In the genomic region with DNA sequence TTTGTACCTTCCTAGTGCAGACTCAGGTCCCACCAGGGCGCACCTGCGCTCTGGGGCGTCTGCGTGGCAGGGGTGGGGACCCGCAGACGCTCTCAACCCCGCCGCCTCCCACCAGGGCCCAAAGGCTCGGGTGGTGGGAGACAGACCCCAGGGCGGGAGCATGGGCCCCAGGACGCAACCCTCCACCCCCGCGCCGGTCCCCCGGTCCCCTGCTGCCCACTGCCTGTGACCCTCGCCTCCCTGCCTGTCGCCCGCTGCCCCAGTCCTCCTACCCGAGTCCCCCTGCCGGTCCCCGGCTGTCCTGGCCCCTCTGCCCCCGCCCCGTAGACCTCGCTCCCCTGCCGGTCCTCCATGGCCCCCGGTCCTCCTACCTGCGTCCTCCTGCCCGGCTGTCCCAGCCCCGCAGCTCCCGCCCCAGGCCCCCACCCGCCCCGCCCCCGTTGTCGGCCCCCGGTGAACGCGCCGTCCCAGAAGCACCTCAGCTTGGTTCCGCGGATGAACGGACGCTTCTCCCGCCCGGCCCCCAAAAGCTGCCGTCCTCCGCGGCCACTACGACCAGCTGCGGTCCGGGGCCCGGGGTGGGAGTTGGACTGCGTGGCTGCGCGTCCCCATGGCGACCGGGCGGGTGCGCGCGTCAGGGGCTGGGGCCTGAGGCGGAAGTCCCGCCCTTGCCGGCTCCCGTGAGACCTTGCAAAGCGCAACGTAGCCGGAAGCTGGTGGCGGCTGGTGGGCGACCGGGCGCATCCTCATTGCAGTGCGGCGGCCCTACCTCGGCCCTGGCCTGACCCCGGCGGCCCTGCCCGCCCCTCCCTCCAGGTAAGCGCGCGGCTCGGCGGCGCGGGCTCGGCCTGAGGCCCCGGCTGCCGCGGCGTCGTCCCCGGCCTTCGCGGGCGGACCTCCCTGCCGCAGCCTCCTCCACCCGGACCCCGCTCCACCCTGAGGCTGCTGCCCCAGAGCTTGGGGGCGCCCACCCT, we compare ENCODE assay signal across 8 cellular contexts. TPM values are rescaled to one million over a fixed set of nuclear protein-coding genes. Genes with fewer than 3 reads are reported as not detected.
DNase-seq lines count a peak whose midpoint lies in the region; ATAC-seq and TF ChIP-seq lines count a peak whose summit lies in the region.

A gene (plus strand): TSS at position 709 of the 974 bp plus-strand sequence. CDS start 2,768 bp downstream, outside the sequence.

- no peak for TF ChIP-seq CTCF in GM10248 (IDR thresholded peaks at IDR 0.05; ENCODE audit: control extremely low read depth, extremely low read depth, low read depth, missing control alignments)
- no peak for TF ChIP-seq CTCF in heart left ventricle (IDR thresholded peaks at IDR 0.05)
- no peak for TF ChIP-seq CTCF in type B pancreatic cell (conservative IDR thresholded peaks at IDR 0.05)

- POLR2A ChIA-PET in GM10248 (lab: Yijun Ruan, JAX), result no interaction called here

- peak; percentile 89 for ATAC-seq in HG02642 (IDR thresholded peaks at IDR 0.05; ENCODE audit: poor library complexity, unreplicated experiment)
- ATAC-seq in heart left ventricle, result peak; percentile 94 to 98 (median 98)

- intact Hi-C loops in heart left ventricle (cut with DNase I) (loop anchor here in 2 of 10 donors (5.0 kb wide), 1 partner anchor 55 kb away; a partner anchor contains a TSS), posterior cingulate gyrus (cut with DNase I) (no loop called here)

- WGBS in heart left ventricle, 4 donors, result 1 to 6% (median 3%) methylated on average over 11 to 98 of the region's 98 CpGs

- peak; percentile 99 for DNase-seq in GM10248 (ENCODE audit: extremely low spot score)
- DNase-seq in NCI-H1417 (lab: John Stamatoyannopoulos, UW), result peak; percentile 92 to 94 (median 93)
- peak; percentile 83 for DNase-seq in T follicular helper cell (ENCODE audit: low read depth)
- peak; percentile 97 for DNase-seq in adipocyte (ENCODE audit: low read depth)
- peak; percentile 91 to 95 (median 94) for DNase-seq in heart left ventricle
- peak; percentile 87 to 99 (median 94) for DNase-seq in posterior cingulate gyrus
- peak; percentile 94 for DNase-seq in type B pancreatic cell (ENCODE audit: extremely low spot score, unreplicated experiment)

- no peaks in the 10 kb centered on the region for H3K36me3 Mint-ChIP-seq in type B pancreatic cell

- H3K4me1 ChIP-seq in adipocyte (ENCODE audit: control insufficient read depth, insufficient read depth, low read length), result peaks cover 19% of the 10 kb centered on the region
- peaks cover 2 to 29% (median 20%) of the 10 kb centered on the region in 12 donors for H3K4me1 ChIP-seq in heart left ventricle

- H3K4me3 Mint-ChIP-seq in type B pancreatic cell, result peak within 1 kb of the TSS; percentile 97

- H3K4me1 Mint-ChIP-seq in type B pancreatic cell (ENCODE audit: unreplicated experiment), result peaks cover 44% of the 10 kb centered on the region

- H3K27ac ChIP-seq in heart left ventricle, result peak within 1 kb of the TSS in 11 of 12 donors; percentile 17 to 84 (median 69)

- TF ChIP-seq POLR2A in heart left ventricle (IDR thresholded peaks at IDR 0.05), result peak in 1 of 2 donors; percentile 88

- no peaks in the 10 kb centered on the region for H3K9me3 Mint-ChIP-seq in type B pancreatic cell

- H3K27me3 Mint-ChIP-seq in type B pancreatic cell, result no peaks in the 10 kb centered on the region

- peaks cover 19% of the 10 kb centered on the region for H3K27me3 ChIP-seq in adipocyte (replicated peaks; ENCODE audit: control insufficient read depth, insufficient read depth, low read length)
- H3K27me3 ChIP-seq in heart left ventricle, result peaks cover 0 to 9% (median 2%) of the 10 kb centered on the region in 9 donors

- H3K4me3 ChIP-seq in adipocyte (ENCODE audit: low read length) (peak within 1 kb of the TSS; percentile 98), heart left ventricle (peak within 1 kb of the TSS; percentile 76 to 96 (median 88))

- H3K27ac Mint-ChIP-seq in type B pancreatic cell, result peak within 1 kb of the TSS; percentile 89

- CTCF ChIA-PET in GM10248 (lab: Yijun Ruan, JAX), result interaction anchor here (1.0 to 2.6 kb wide), 4 partner anchors 9 to 49 kb away, joined by 4 to 15 read pairs (median 6); no protein-coding TSS in a partner anchor

- no peaks in the 10 kb centered on the region for H3K9me3 ChIP-seq in adipocyte (ENCODE audit: control insufficient read depth, low read length)
- H3K9me3 ChIP-seq in heart left ventricle, result no peaks in the 10 kb centered on the region

- peak within 1 kb of the TSS; percentile 93 for H3K9ac ChIP-seq in adipocyte (ENCODE audit: low read length)

- H3K36me3 ChIP-seq in adipocyte (ENCODE audit: control insufficient read depth, insufficient read depth, low read length, severe bottlenecking) (peaks cover 16% of the 10 kb centered on the region), heart left ventricle (peaks cover 0 to 22% (median 15%) of the 10 kb centered on the region in 9 donors)

RNA-seq across cellular contexts. Expression of the gene that starts here (rescaled TPM):
- total RNA-seq in heart left ventricle, result 10 to 100 TPM; 14.3 to 51.6 (median 29.2) TPM
- 10 to 100 TPM; 41.8 to 43.8 TPM for polyA plus RNA-seq in heart left ventricle
- 132 and 141 TPM in 2 replicates for total RNA-seq in type B pancreatic cell (ENCODE audit: low replicate concordance)

Comparison
In these comparisons a context has a peak if more than half of its experiments do, and no peak if none do; other contexts are left out.
1. Peak in every context shown above with its lines: DNase-seq, ATAC-seq, H3K4me3 ChIP-seq and H3K27ac ChIP-seq.